ENCODE assay signal across 8 cellular contexts in the genomic region with DNA sequence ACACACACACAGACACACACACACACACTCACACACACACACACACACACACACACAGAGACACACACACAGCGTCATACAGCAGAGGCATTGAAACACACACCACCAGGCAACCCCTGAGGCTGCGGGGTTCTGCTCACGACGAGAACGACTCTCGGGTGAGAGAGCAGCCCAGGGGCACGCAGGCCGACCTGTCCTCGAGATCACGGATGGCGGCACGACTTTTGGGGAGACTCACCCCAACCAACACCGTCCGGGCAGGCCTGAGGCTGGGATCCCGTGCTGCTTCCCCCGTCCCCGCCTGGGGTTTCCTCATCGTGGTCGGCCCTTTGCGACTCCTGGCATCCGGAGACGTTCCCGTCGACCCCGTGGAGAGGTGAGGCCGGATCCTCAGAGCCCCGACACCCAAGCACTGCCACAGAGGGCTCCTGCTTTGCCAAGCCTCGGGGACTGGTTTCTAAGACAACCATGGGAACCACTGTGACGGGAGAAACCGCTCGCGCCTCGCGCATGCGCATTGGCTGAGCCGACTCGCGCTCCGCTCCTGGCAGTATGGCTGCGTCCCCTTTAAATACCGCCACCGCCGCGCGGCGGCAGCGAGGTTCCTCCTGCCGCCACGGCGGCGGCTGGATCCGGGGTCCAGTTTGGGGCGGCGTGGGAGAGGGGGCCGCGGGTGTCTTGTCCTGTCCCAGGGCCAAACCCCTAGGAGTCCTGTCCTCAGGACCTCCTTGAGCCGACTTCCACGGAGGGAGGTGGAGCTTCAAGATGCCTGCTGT.
DNase-seq lines count a peak whose midpoint lies in the region; ATAC-seq and TF ChIP-seq lines count a peak whose summit lies in the region.
"Not testable (repeated sequence)": the region's sequence is repeated elsewhere in the genome, so short reads cannot be mapped to it uniquely, and the experiment has no call there.

No MANE protein-coding gene starts in this region.

- not testable (repeated sequence) for TF ChIP-seq EP300 in suprapubic skin (IDR thresholded peaks at IDR 0.05)

- not testable (repeated sequence) for H3K36me3 Mint-ChIP-seq in activated B cell treated with CpG ODN at 0.5 μM for 24 hours (ENCODE audit: low read depth); activated naive CD8-positive, alpha-beta T cell; natural killer cell

- not testable (repeated sequence) for TF ChIP-seq POLR2A in suprapubic skin (IDR thresholded peaks at IDR 0.05)

- not testable (repeated sequence) for H3K27ac ChIP-seq in foreskin keratinocyte, suprapubic skin

- POLR2A ChIA-PET in activated B cell treated with CpG ODN at 0.5 μM for 24 hours (lab: Charles Lee), result not testable (repeated sequence)

- not testable (repeated sequence) for H3K27me3 Mint-ChIP-seq in activated B cell treated with CpG ODN at 0.5 μM for 24 hours; activated naive CD8-positive, alpha-beta T cell; natural killer cell (ENCODE audit: low read depth in 2 of 2)

- peak; percentile 26 for DNase-seq in activated B cell treated with CpG ODN at 0.5 μM for 24 hours
- not testable (repeated sequence) for DNase-seq in foreskin keratinocyte
- DNase-seq in natural killer cell, result peak; percentile 15
- peak in 1 of 2 donors; percentile 42 for DNase-seq in suprapubic skin (ENCODE audit: low spot score in 2 of 2)

- H3K9me3 ChIP-seq in suprapubic skin, result not testable (repeated sequence)

- H3K4me3 ChIP-seq in suprapubic skin, result peak overlapping the region; percentile 40

- not testable (repeated sequence) for H3K4me1 ChIP-seq in foreskin keratinocyte, suprapubic skin

- not testable (repeated sequence) for H3K36me3 ChIP-seq in suprapubic skin

- TF ChIP-seq CTCF in activated B cell treated with CpG ODN at 0.5 μM for 24 hours (IDR thresholded peaks at IDR 0.05); foreskin keratinocyte (conservative IDR thresholded peaks at IDR 0.05); natural killer cell (IDR thresholded peaks at IDR 0.05); suprapubic skin (IDR thresholded peaks at IDR 0.05): not testable (repeated sequence)

- H3K9me3 Mint-ChIP-seq in activated B cell treated with CpG ODN at 0.5 μM for 24 hours; activated naive CD8-positive, alpha-beta T cell (ENCODE audit: low read depth); natural killer cell: not testable (repeated sequence)

- no CpG with 5 or more reads among the region's 58 CpGs for WGBS in suprapubic skin

- peak; percentile 86 for ATAC-seq in GM18519 (IDR thresholded peaks at IDR 0.05; ENCODE audit: low FRiP score, unreplicated experiment)
- peak; percentile 76 for ATAC-seq in GM21576 (IDR thresholded peaks at IDR 0.05; ENCODE audit: unreplicated experiment)
- peak; percentile 85 for ATAC-seq in HG03196 (IDR thresholded peaks at IDR 0.05; ENCODE audit: unreplicated experiment)
- ATAC-seq in activated B cell treated with CpG ODN at 0.5 μM for 24 hours (ENCODE audit: low read depth), result peak; percentile 58
- peak; percentile 63 for ATAC-seq in foreskin keratinocyte
- peak; percentile 59 to 68 (median 65) for ATAC-seq in natural killer cell

- H3K27ac Mint-ChIP-seq in activated B cell treated with CpG ODN at 0.5 μM for 24 hours; activated naive CD8-positive, alpha-beta T cell; natural killer cell: not testable (repeated sequence)

- CTCF ChIA-PET in activated B cell treated with CpG ODN at 0.5 μM for 24 hours (lab: Charles Lee), result not testable (repeated sequence)

- not testable (repeated sequence) for H3K27me3 ChIP-seq in foreskin keratinocyte, suprapubic skin

- not testable (repeated sequence) for H3K4me3 Mint-ChIP-seq in activated B cell treated with CpG ODN at 0.5 μM for 24 hours
- peak overlapping the region; percentile 59 for H3K4me3 Mint-ChIP-seq in activated naive CD8-positive, alpha-beta T cell
- peak overlapping the region; percentile 37 for H3K4me3 Mint-ChIP-seq in natural killer cell

- not testable (repeated sequence) for H3K4me1 Mint-ChIP-seq in activated B cell treated with CpG ODN at 0.5 μM for 24 hours; activated naive CD8-positive, alpha-beta T cell (ENCODE audit: low read depth); natural killer cell

- intact Hi-C loops in activated B cell treated with CpG ODN at 0.5 μM for 24 hours (cut with micrococcal nuclease); natural killer cell (cut with micrococcal nuclease): not testable (repeated sequence)
